9 cellular contexts compared by ENCODE assay signal in genomic region chr22:39241632-39242388, GRCh38. TPM values are rescaled to one million over a fixed set of nuclear protein-coding genes. Genes with fewer than 3 reads are reported as not detected.
DNase-seq lines count a peak whose midpoint lies in the region; ATAC-seq, FAIRE-seq and TF ChIP-seq lines count a peak whose summit lies in the region.
"Had no signal": no experiment of that assay in that cellular context is flagged by ENCODE, and none has a peak within 500 bp of the region (broad histone marks: within the 10 kb centered on the region; RNA-seq: fewer than 3 reads in every experiment).

No MANE protein-coding gene starts in this region.

- DNase-seq in CD14-positive monocyte (ENCODE audit: low spot score), result no peak
- peak in 1 of 3 donors; percentile 30 for DNase-seq in Peyer's patch
- DNase-seq in central memory CD4-positive, alpha-beta T cell, result peak; percentile 79
- peak; percentile 43 to 89 (median 76) for DNase-seq in naive thymus-derived CD8-positive, alpha-beta T cell
- no peak for DNase-seq in urothelium cell line (ENCODE audit: low spot score)
- DNase-seq in NCI-H774 (lab: John Stamatoyannopoulos, UW), result no peak
- DNase-seq in putamen (ENCODE audit: low spot score), result no peak
- no peak for DNase-seq in DMS114 treated with DMSO at 0.1 percent for 48 hours (lab: John Stamatoyannopoulos, UW; ENCODE audit: unreplicated experiment)
- DNase-seq: Kasumi-1 had no signal

- peaks cover 80 to 95% (median 89%) of the 10 kb centered on the region in 3 donors for H3K27me3 Mint-ChIP-seq in CD14-positive monocyte (ENCODE audit: low read depth in 3 of 3)
- peaks cover 0 to 17% (median 12%) of the 10 kb centered on the region in 5 donors for H3K27me3 Mint-ChIP-seq in naive thymus-derived CD8-positive, alpha-beta T cell

- ATAC-seq in naive thymus-derived CD8-positive, alpha-beta T cell, result peak; percentile 69 to 84

- POLR2A ChIA-PET in naive thymus-derived CD8-positive, alpha-beta T cell (lab: Charles Lee), result interaction anchor here (0.6 to 8.2 kb wide), 15 partner anchors 9 to 257 kb away, joined by 3 to 77 read pairs (median 7); partner anchors contain the start of genes CBX7, RPL3 and TAB1

- H3K9me3 ChIP-seq in Peyer's patch, result no peaks in the 10 kb centered on the region

- H3K27ac Mint-ChIP-seq in CD14-positive monocyte, result peak overlapping the region in 3 of 7 donors; percentile 35 to 77 (median 62)
- H3K27ac Mint-ChIP-seq in naive thymus-derived CD8-positive, alpha-beta T cell, result peak overlapping the region; percentile 88 to 97 (median 92)

- peaks cover 41% of the 10 kb centered on the region for H3K4me1 Mint-ChIP-seq in CD14-positive monocyte
- H3K4me1 Mint-ChIP-seq in naive thymus-derived CD8-positive, alpha-beta T cell, result peaks cover 38 to 71% (median 63%) of the 10 kb centered on the region in 4 donors

- peak overlapping the region; percentile 28 to 79 (median 54) for H3K27ac ChIP-seq in Peyer's patch

- H3K36me3 Mint-ChIP-seq in CD14-positive monocyte, result peaks cover 12% of the 10 kb centered on the region in 2 donors
- H3K36me3 Mint-ChIP-seq in naive thymus-derived CD8-positive, alpha-beta T cell, result peaks cover 0 to 3% (median 0%) of the 10 kb centered on the region in 3 donors

- H3K36me3 ChIP-seq in Peyer's patch, result no peaks in the 10 kb centered on the region

- H3K4me3 Mint-ChIP-seq in CD14-positive monocyte, result peak overlapping the region; percentile 13 to 91
- peak overlapping the region; percentile 82 to 93 (median 92) for H3K4me3 Mint-ChIP-seq in naive thymus-derived CD8-positive, alpha-beta T cell

- no peak for TF ChIP-seq POLR2A in Peyer's patch (IDR thresholded peaks at IDR 0.05)

- TF ChIP-seq CTCF in CD14-positive monocyte (IDR thresholded peaks at IDR 0.05) (no peak), Peyer's patch (IDR thresholded peaks at IDR 0.05) (no peak)

- intact Hi-C loops in CD14-positive monocyte (cut with micrococcal nuclease), result no loop called here

- H3K4me3 ChIP-seq in Peyer's patch, result peak overlapping the region; percentile 34 to 59 (median 52)

- H3K27me3 ChIP-seq in Peyer's patch, result peaks cover 0 to 32% of the 10 kb centered on the region in 2 donors

- H3K9me3 Mint-ChIP-seq in CD14-positive monocyte, result peaks cover 0 to 27% (median 18%) of the 10 kb centered on the region in 7 donors
- H3K9me3 Mint-ChIP-seq in naive thymus-derived CD8-positive, alpha-beta T cell, result no peaks in the 10 kb centered on the region

- H3K4me1 ChIP-seq in Peyer's patch, result peaks cover 0 to 60% (median 26%) of the 10 kb centered on the region in 4 donors

- FAIRE-seq in urothelium cell line (lab: Jason Lieb, UNC), result no peak

RNA-seq across cellular contexts. Expression of gene PDGFB, which starts 3.0 kb away (rescaled TPM):
- not detected for polyA plus RNA-seq in CD14-positive monocyte
- total RNA-seq in Peyer's patch, result 10 to 100 TPM in 1 of 4 donors, 1 to 10 TPM in 3; 1.8 to 10.7 (median 3.8) TPM
- 10 to 100 TPM in 1 of 2 experiments, 1 to 10 TPM in 1; 7.4 to 10.1 TPM for total RNA-seq in naive thymus-derived CD8-positive, alpha-beta T cell
- polyA plus RNA-seq in naive thymus-derived CD8-positive, alpha-beta T cell, result 1 to 10 TPM; 1.0 to 3.9 (median 1.3) TPM

Comparison
In these comparisons a context has a peak if more than half of its experiments do, and no peak if none do; other contexts are left out.
1. DNase-seq: peak in central memory CD4-positive, alpha-beta T cell (single experiment) and naive thymus-derived CD8-positive, alpha-beta T cell (10 of 10); none in CD14-positive monocyte (single experiment), urothelium cell line (single experiment), NCI-H774 (single experiment), putamen (single experiment) and DMS114 treated with DMSO at 0.1 percent for 48 hours (single experiment).